ENCODE assay signal across 34 cellular contexts in the genomic region with DNA sequence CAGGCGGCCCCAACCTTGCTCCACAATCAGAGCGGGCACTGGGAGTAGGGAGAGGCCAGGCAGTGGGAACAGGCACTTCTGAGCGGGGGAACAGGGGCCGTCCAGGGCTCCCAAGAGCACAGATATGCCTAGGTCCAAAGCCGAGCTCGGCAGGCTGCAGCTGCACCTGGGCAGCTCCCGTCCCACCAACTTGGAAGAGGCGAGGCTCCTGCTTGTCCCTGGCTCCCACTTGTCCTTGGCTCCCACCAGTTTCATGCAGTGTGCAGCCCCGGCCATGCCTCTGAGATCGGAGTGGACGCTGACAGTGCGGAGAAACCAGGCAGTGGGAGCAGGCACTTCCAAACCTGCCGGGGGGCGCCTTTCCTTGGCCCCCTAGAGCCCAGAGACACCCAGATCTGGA.
"Had no signal": no experiment of that assay in that cellular context is flagged by ENCODE, and none has a peak within 500 bp of the region (broad histone marks: within the 10 kb centered on the region; RNA-seq: fewer than 3 reads in every experiment).

No MANE protein-coding gene starts in this region.

- DNase-seq: activated effector memory CD4-positive, alpha-beta T cell treated with anti-CD3 and anti-CD28 coated beads, Interleukin-2, amount 50 U/mL, for 16 hours; activated effector memory CD4-positive, alpha-beta T cell treated with Interleukin-2 at 50 U/mL for 16 hours; activated gamma-delta T cell; activated gamma-delta T cell treated with Interleukin-2 at 50 U/mL for 16 hours; activated naive CD4-positive, alpha-beta T cell; activated naive CD4-positive, alpha-beta T cell treated with anti-CD3 and anti-CD28 coated beads for 36 hours; activated naive CD4-positive, alpha-beta T cell treated with anti-CD3 and anti-CD28 coated beads, Interleukin-2, amount 10 ng/mL, durations not matched to agents 7 days and 5 days; activated naive CD4-positive, alpha-beta T cell treated with anti-CD3 and anti-CD28 coated beads, Interleukin-2, amount 50 U/mL, for 16 hours; activated naive CD4-positive, alpha-beta T cell treated with Interleukin-2 at 50 U/mL for 16 hours; activated naive CD8-positive, alpha-beta T cell treated with anti-CD3 and anti-CD28 coated beads for 36 hours; activated naive CD8-positive, alpha-beta T cell treated with anti-CD3 and anti-CD28 coated beads, Interleukin-2, amount 10 ng/mL, durations not matched to agents 7 days and 5 days; activated naive CD8-positive, alpha-beta T cell treated with anti-CD3 and anti-CD28 coated beads, Interleukin-2, amount 50 U/mL, for 24 hours; activated T-cell treated with anti-CD3 and anti-CD28 coated beads, Interleukin-2, amount 50 U/mL, for 1 hour; activated T-cell treated with anti-CD3 and anti-CD28 coated beads, Interleukin-2, amount 50 U/mL, for 24 hours; activated T-cell treated with anti-CD3 and anti-CD28 coated beads, Interleukin-2, amount 50 U/mL, for 4 hours; activated T-cell treated with anti-CD3 and anti-CD28 coated beads, Interleukin-2, amount 50 U/mL, for 48 hours; activated T-cell treated with anti-CD3 and anti-CD28 coated beads, Interleukin-2, amount 50 U/mL, for 72 hours; adrenal gland; amniotic stem cell; amygdala; anterior cingulate cortex; aorta; body of pancreas; brain microvascular endothelial cell; central memory CD4-positive, alpha-beta T cell; cerebellar nuclear complex had no signal

- H3K27me3 Mint-ChIP-seq: activated naive CD4-positive, alpha-beta T cell treated with anti-CD3 and anti-CD28 coated beads, Interleukin-2, amount 10 ng/mL, durations not matched to agents 7 days and 5 days; activated naive CD8-positive, alpha-beta T cell treated with anti-CD3 and anti-CD28 coated beads for 36 hours; brain had no signal

- H3K36me3 Mint-ChIP-seq: activated naive CD4-positive, alpha-beta T cell treated with anti-CD3 and anti-CD28 coated beads, Interleukin-2, amount 10 ng/mL, durations not matched to agents 7 days and 5 days; activated naive CD4-positive, alpha-beta T cell treated with anti-CD3 and anti-CD28 coated beads, Interleukin-2, amount 50 U/mL, for 24 hours; activated naive CD8-positive, alpha-beta T cell; activated naive CD8-positive, alpha-beta T cell treated with anti-CD3 and anti-CD28 coated beads for 36 hours; activated naive CD8-positive, alpha-beta T cell treated with anti-CD3 and anti-CD28 coated beads, Interleukin-2, amount 10 ng/mL, durations not matched to agents 7 days and 5 days; brain had no signal

- H3K9me3 Mint-ChIP-seq: activated naive CD4-positive, alpha-beta T cell treated with anti-CD3 and anti-CD28 coated beads, Interleukin-2, amount 10 ng/mL, durations not matched to agents 7 days and 5 days; activated naive CD4-positive, alpha-beta T cell treated with anti-CD3 and anti-CD28 coated beads, Interleukin-2, amount 50 U/mL, for 24 hours; activated naive CD8-positive, alpha-beta T cell treated with anti-CD3 and anti-CD28 coated beads, Interleukin-2, amount 10 ng/mL, durations not matched to agents 7 days and 5 days; activated T-cell treated with anti-CD3 and anti-CD28 coated beads, Interleukin-2, amount 50 U/mL, for 24 hours; activated T-cell treated with anti-CD3 and anti-CD28 coated beads, Interleukin-2, amount 50 U/mL, for 4 hours; activated T-helper 1 cell treated with anti-CD3 and anti-CD28 coated beads, Interleukin-12 subunit alpha, Interleukin-12 subunit beta, Interleukin-2, Interleukin-4 antibody, amounts not matched to agents 30 ng/mL and 10 ng/mL and 1 ng/mL, durations not matched to agents 14 hours and 24 hours and 36 hours; activated T-helper 17 cell treated with anti-CD3 and anti-CD28 coated beads, Interleukin-2, amount 50 U/mL, for 72 hours; activated T-helper 2 cell treated with anti-CD3 and anti-CD28 coated beads, Interferon-gamma antibody, Interleukin-2, Interleukin-4, amounts not matched to agents 10 μg/mL and 5 μg/mL and 100 μg/mL, durations not matched to agents 14 hours and 24 hours and 36 hours; central memory CD8-positive, alpha-beta T cell had no signal

- H3K27ac Mint-ChIP-seq: activated naive CD4-positive, alpha-beta T cell treated with anti-CD3 and anti-CD28 coated beads for 36 hours; activated naive CD4-positive, alpha-beta T cell treated with anti-CD3 and anti-CD28 coated beads, Interleukin-2, amount 10 ng/mL, durations not matched to agents 7 days and 5 days; activated naive CD4-positive, alpha-beta T cell treated with anti-CD3 and anti-CD28 coated beads, Interleukin-2, amount 50 U/mL, for 24 hours; activated naive CD4-positive, alpha-beta T cell treated with anti-CD3 and anti-CD28 coated beads, Interleukin-2, amount 50 U/mL, for 72 hours; activated naive CD8-positive, alpha-beta T cell; activated naive CD8-positive, alpha-beta T cell treated with anti-CD3 and anti-CD28 coated beads for 36 hours; activated naive CD8-positive, alpha-beta T cell treated with anti-CD3 and anti-CD28 coated beads, Interleukin-2, amount 10 ng/mL, durations not matched to agents 7 days and 5 days; activated naive CD8-positive, alpha-beta T cell treated with anti-CD3 and anti-CD28 coated beads, Interleukin-2, amount 50 U/mL, for 24 hours; activated T-cell treated with anti-CD3 and anti-CD28 coated beads, Interleukin-2, amount 50 U/mL, for 24 hours; activated T-cell treated with anti-CD3 and anti-CD28 coated beads, Interleukin-2, amount 50 U/mL, for 72 hours; activated T-helper 1 cell treated with anti-CD3 and anti-CD28 coated beads, Interleukin-12 subunit alpha, Interleukin-12 subunit beta, Interleukin-2, Interleukin-4 antibody, amounts not matched to agents 30 ng/mL and 10 ng/mL and 1 ng/mL, durations not matched to agents 14 hours and 24 hours and 36 hours; activated T-helper 17 cell treated with anti-CD3 and anti-CD28 coated beads, Interleukin-2, amount 50 U/mL, for 72 hours; activated T-helper 2 cell treated with anti-CD3 and anti-CD28 coated beads, Interferon-gamma antibody, Interleukin-2, Interleukin-4, amounts not matched to agents 10 μg/mL and 5 μg/mL and 100 μg/mL, durations not matched to agents 14 hours and 24 hours and 36 hours; brain had no signal

- H3K4me1 Mint-ChIP-seq: activated naive CD4-positive, alpha-beta T cell treated with anti-CD3 and anti-CD28 coated beads, Interleukin-2, amount 10 ng/mL, durations not matched to agents 7 days and 5 days; activated naive CD4-positive, alpha-beta T cell treated with anti-CD3 and anti-CD28 coated beads, Interleukin-2, amount 50 U/mL, for 24 hours; activated naive CD8-positive, alpha-beta T cell treated with anti-CD3 and anti-CD28 coated beads for 36 hours; activated naive CD8-positive, alpha-beta T cell treated with anti-CD3 and anti-CD28 coated beads, Interleukin-2, amount 10 ng/mL, durations not matched to agents 7 days and 5 days; activated naive CD8-positive, alpha-beta T cell treated with anti-CD3 and anti-CD28 coated beads, Interleukin-2, amount 50 U/mL, for 24 hours; activated T-helper 17 cell treated with anti-CD3 and anti-CD28 coated beads, Interleukin-2, amount 50 U/mL, for 72 hours; brain; central memory CD8-positive, alpha-beta T cell had no signal

- H3K4me3 Mint-ChIP-seq: activated naive CD4-positive, alpha-beta T cell treated with anti-CD3 and anti-CD28 coated beads for 36 hours; activated naive CD4-positive, alpha-beta T cell treated with anti-CD3 and anti-CD28 coated beads, Interleukin-2, amount 10 ng/mL, durations not matched to agents 7 days and 5 days; activated naive CD4-positive, alpha-beta T cell treated with anti-CD3 and anti-CD28 coated beads, Interleukin-2, amount 50 U/mL, for 24 hours; activated naive CD8-positive, alpha-beta T cell; activated naive CD8-positive, alpha-beta T cell treated with anti-CD3 and anti-CD28 coated beads for 36 hours; activated naive CD8-positive, alpha-beta T cell treated with anti-CD3 and anti-CD28 coated beads, Interleukin-2, amount 10 ng/mL, durations not matched to agents 7 days and 5 days; activated naive CD8-positive, alpha-beta T cell treated with anti-CD3 and anti-CD28 coated beads, Interleukin-2, amount 50 U/mL, for 24 hours; activated T-cell treated with anti-CD3 and anti-CD28 coated beads, Interleukin-2, amount 50 U/mL, for 24 hours; activated T-cell treated with anti-CD3 and anti-CD28 coated beads, Interleukin-2, amount 50 U/mL, for 4 hours; activated T-cell treated with anti-CD3 and anti-CD28 coated beads, Interleukin-2, amount 50 U/mL, for 72 hours; activated T-helper 1 cell treated with anti-CD3 and anti-CD28 coated beads, Interleukin-12 subunit alpha, Interleukin-12 subunit beta, Interleukin-2, Interleukin-4 antibody, amounts not matched to agents 30 ng/mL and 10 ng/mL and 1 ng/mL, durations not matched to agents 14 hours and 24 hours and 36 hours; activated T-helper 17 cell treated with anti-CD3 and anti-CD28 coated beads, Interleukin-2, amount 50 U/mL, for 72 hours; brain; central memory CD8-positive, alpha-beta T cell had no signal
